Comparison of ENCODE assay signal across 26 cellular contexts in the genomic region with DNA sequence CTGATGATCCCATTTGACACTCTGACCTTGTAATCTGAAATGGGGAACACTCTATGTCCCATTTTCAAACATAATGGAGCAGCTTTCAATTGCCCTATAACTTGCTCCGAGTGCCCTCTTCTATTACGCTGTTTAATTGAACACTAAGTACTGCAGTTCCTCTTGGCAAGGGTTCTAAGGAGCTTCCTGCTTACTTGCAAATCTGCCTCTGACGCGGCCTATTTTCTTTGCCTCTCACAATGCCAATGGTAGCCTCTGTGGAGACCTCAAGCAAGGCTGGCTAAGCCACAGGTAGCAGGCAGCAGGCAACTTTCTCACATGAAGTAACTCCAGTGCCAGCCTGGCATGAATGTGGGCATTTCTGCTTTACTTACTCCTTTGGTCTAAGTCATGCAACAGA.
"Had no signal": no experiment of that assay in that cellular context is flagged by ENCODE, and none has a peak within 500 bp of the region (broad histone marks: within the 10 kb centered on the region; RNA-seq: fewer than 3 reads in every experiment).

No MANE protein-coding gene starts in this region.

- H3K27ac Mint-ChIP-seq: mesothelial cell of epicardium; natural killer cell treated with Interleukin-12 subunit alpha and Interleukin-12 subunit beta and Interleukin-15 and Interleukin-18, amount 100 ng/mL, for 72 hours; progenitor cell of endocrine pancreas; stimulated activated naive B cell treated with anti-CD40 and anti-IgM and Interleukin-4, amounts not matched to agents 10 μg/mL and 1 μg/mL and 100 μg/mL, for 72 hours; stimulated activated naive CD8-positive, alpha-beta T cell treated with anti-CD3 and anti-CD28 coated beads, Interleukin-15, Interleukin-2, amounts not matched to agents 100 ng/mL and 50 ng/mL, for 24 hours had no signal

- H3K27me3 Mint-ChIP-seq: naive B cell; natural killer cell treated with Interleukin-12 subunit alpha and Interleukin-12 subunit beta and Interleukin-15 and Interleukin-18, amount 100 ng/mL, for 72 hours; stimulated activated naive B cell treated with anti-CD40 and anti-IgM and Interleukin-4, amounts not matched to agents 10 μg/mL and 1 μg/mL and 100 μg/mL, for 72 hours; stimulated activated naive CD8-positive, alpha-beta T cell treated with anti-CD3 and anti-CD28 coated beads, Interleukin-15, Interleukin-2, amounts not matched to agents 100 ng/mL and 50 ng/mL, for 24 hours had no signal

- H3K27ac ChIP-seq: dorsolateral prefrontal cortex, gastroesophageal sphincter, heart left ventricle, hepatocyte, left lung, parathyroid adenoma, right lobe of liver, thoracic aorta, tibial nerve, upper lobe of left lung had no signal

- H3K9me3 Mint-ChIP-seq: mesothelial cell of epicardium; neural crest cell; stimulated activated naive CD8-positive, alpha-beta T cell treated with anti-CD3 and anti-CD28 coated beads, Interleukin-15, Interleukin-2, amounts not matched to agents 100 ng/mL and 50 ng/mL, for 24 hours had no signal

- DNase-seq: cortex of kidney; dorsolateral prefrontal cortex; effector CD4-positive, alpha-beta T cell; foreskin fibroblast; heart left ventricle; kidney; left cardiac atrium; left lung; mucosa of descending colon; naive B cell; right lobe of liver; small intestine; stimulated activated CD4-positive, alpha-beta T cell treated with anti-CD3 and anti-CD28 coated beads, Interleukin-15, amount 100 ng/mL, for 24 hours; stimulated activated CD4-positive, alpha-beta T cell treated with anti-CD3 and anti-CD28 coated beads, Interleukin-2, amount 100 ng/mL, for 48 hours; stimulated activated naive B cell treated with anti-CD40 and anti-IgM and Interleukin-4, amounts not matched to agents 10 μg/mL and 1 μg/mL and 100 μg/mL, for 72 hours; upper lobe of left lung had no signal

- H3K4me3 Mint-ChIP-seq: mesothelial cell of epicardium; naive B cell; natural killer cell treated with Interleukin-12 subunit alpha and Interleukin-12 subunit beta and Interleukin-15 and Interleukin-18, amount 100 ng/mL, for 72 hours; neural crest cell; stimulated activated naive B cell treated with anti-CD40 and anti-IgM and Interleukin-4, amounts not matched to agents 10 μg/mL and 1 μg/mL and 100 μg/mL, for 72 hours; stimulated activated naive CD8-positive, alpha-beta T cell treated with anti-CD3 and anti-CD28 coated beads, Interleukin-15, Interleukin-2, amounts not matched to agents 100 ng/mL and 50 ng/mL, for 24 hours had no signal

- ATAC-seq: gastroesophageal sphincter; heart left ventricle; left lung; mucosa of descending colon; natural killer cell treated with Interleukin-12 subunit alpha and Interleukin-12 subunit beta and Interleukin-15 and Interleukin-18, amount 100 ng/mL, for 72 hours; right lobe of liver; stimulated activated naive B cell treated with anti-CD40 and anti-IgM and Interleukin-4, amounts not matched to agents 10 μg/mL and 1 μg/mL and 100 μg/mL, for 72 hours had no signal

- H3K27me3 ChIP-seq: dorsolateral prefrontal cortex, gastroesophageal sphincter, heart left ventricle, hepatocyte, left lung, right lobe of liver, tibial nerve, upper lobe of left lung had no signal

- H3K9me3 ChIP-seq: gastroesophageal sphincter, heart left ventricle, left lung, mucosa of descending colon, right lobe of liver, thoracic aorta, tibial nerve, upper lobe of left lung had no signal

- H3K36me3 Mint-ChIP-seq: mesothelial cell of epicardium; naive B cell; natural killer cell treated with Interleukin-12 subunit alpha and Interleukin-12 subunit beta and Interleukin-15 and Interleukin-18, amount 100 ng/mL, for 72 hours; stimulated activated naive B cell treated with anti-CD40 and anti-IgM and Interleukin-4, amounts not matched to agents 10 μg/mL and 1 μg/mL and 100 μg/mL, for 72 hours had no signal

- H3K4me1 Mint-ChIP-seq: mesothelial cell of epicardium, naive B cell, neural crest cell had no signal
